In genomic region chr4:2330119-2331042, GRCh38 we compare ENCODE assay signal across 12 cellular contexts.
DNase-seq lines count a peak whose midpoint lies in the region; ATAC-seq and TF ChIP-seq lines count a peak whose summit lies in the region.
"Had no signal": no experiment of that assay in that cellular context is flagged by ENCODE, and none has a peak within 500 bp of the region (broad histone marks: within the 10 kb centered on the region; RNA-seq: fewer than 3 reads in every experiment).

No MANE protein-coding gene starts in this region.

- peak overlapping the region in 1 of 2 experiments; percentile 60 for H3K4ac ChIP-seq in mesenchymal stem cell (ENCODE audit: low read depth in 1 of 2, low read length in 2 of 2)

- no peak overlapping the region for H2AFZ ChIP-seq in mesenchymal stem cell (ENCODE audit: low read depth, low read length)

- H3K4me1 Mint-ChIP-seq in activated CD8-positive, alpha-beta T cell treated with anti-CD3 and anti-CD28 coated beads, Interleukin-2, amount 10 ng/mL, durations not matched to agents 7 days and 5 days (ENCODE audit: low read depth) = no peaks in the 10 kb centered on the region

- no peak overlapping the region for H3K4me3 Mint-ChIP-seq in activated CD8-positive, alpha-beta T cell treated with anti-CD3 and anti-CD28 coated beads, Interleukin-2, amount 10 ng/mL, durations not matched to agents 7 days and 5 days
- H3K4me3 Mint-ChIP-seq: activated B cell treated with CpG ODN at 0.5 μM for 24 hours; activated naive CD8-positive, alpha-beta T cell had no signal

- peaks cover 6% of the 10 kb centered on the region for H3K79me1 ChIP-seq in mesenchymal stem cell (replicated peaks; ENCODE audit: low read length, poor library complexity, severe bottlenecking)

- ATAC-seq in HG02852 (IDR thresholded peaks at IDR 0.05; ENCODE audit: unreplicated experiment) = no peak
- ATAC-seq in GM18502 (IDR thresholded peaks at IDR 0.05; ENCODE audit: poor library complexity, unreplicated experiment) = no peak
- ATAC-seq in GM21576 (IDR thresholded peaks at IDR 0.05; ENCODE audit: unreplicated experiment) = no peak
- no peak for ATAC-seq in activated CD8-positive, alpha-beta T cell treated with anti-CD3 and anti-CD28 coated beads, Interleukin-2, amount 10 ng/mL, durations not matched to agents 7 days and 5 days

- H2BK120ac ChIP-seq in mesenchymal stem cell (ENCODE audit: low read depth, low read length) = no peak overlapping the region

- H3K27ac Mint-ChIP-seq in activated CD8-positive, alpha-beta T cell treated with anti-CD3 and anti-CD28 coated beads, Interleukin-2, amount 10 ng/mL, durations not matched to agents 7 days and 5 days = no peak overlapping the region
- H3K27ac Mint-ChIP-seq: activated B cell treated with CpG ODN at 0.5 μM for 24 hours; activated naive CD8-positive, alpha-beta T cell had no signal

- peak overlapping the region; percentile 62 for H2AK5ac ChIP-seq in mesenchymal stem cell (ENCODE audit: low read length, severe bottlenecking)

- no peaks in the 10 kb centered on the region for H3K27me3 ChIP-seq in mesenchymal stem cell (ENCODE audit: control insufficient read depth in 1 of 2, insufficient read depth in 1 of 2, low read length in 2 of 2)

- H3K9ac ChIP-seq in mesenchymal stem cell (ENCODE audit: low read length) = no peak overlapping the region

- peak overlapping the region; percentile 21 for H4K8ac ChIP-seq in mesenchymal stem cell (ENCODE audit: low read length)

- H2BK5ac ChIP-seq in mesenchymal stem cell (ENCODE audit: low read depth, low read length, poor library complexity, severe bottlenecking) = no peak overlapping the region

- H3K4me3 ChIP-seq in NB4 (ENCODE audit: low read depth, low read length) (peak overlapping the region; percentile 13), cardiac fibroblast (replicated peaks in 1 of 2; ENCODE audit: low read depth in 2 of 2, low read length in 2 of 2) (no peak overlapping the region), mesenchymal stem cell (ENCODE audit: insufficient read depth in 1 of 2, low read depth in 1 of 2, low read length in 2 of 2) (no peak overlapping the region)

- peak overlapping the region in 1 of 2 experiments; percentile 95 for H3K14ac ChIP-seq in mesenchymal stem cell (ENCODE audit: low read length in 2 of 2)

- no peak for TF ChIP-seq CTCF in NB4 (IDR thresholded peaks at IDR 0.05; ENCODE audit: low read depth, low read length)
- TF ChIP-seq CTCF in cardiac fibroblast (IDR thresholded peaks at IDR 0.05; ENCODE audit: low read depth, low read length) = peak; percentile 15

- H3K36me3 Mint-ChIP-seq in activated CD8-positive, alpha-beta T cell treated with anti-CD3 and anti-CD28 coated beads, Interleukin-2, amount 10 ng/mL, durations not matched to agents 7 days and 5 days (ENCODE audit: low read depth) = peaks cover 2% of the 10 kb centered on the region

- H3K18ac ChIP-seq in mesenchymal stem cell (ENCODE audit: low read depth in 1 of 2, low read length in 2 of 2) = peak overlapping the region; percentile 26 to 95

- peak; percentile 95 for DNase-seq in EH (ENCODE audit: low read depth)
- DNase-seq in NB4 (ENCODE audit: low read depth) = peak; percentile 99
- peak; percentile 82 to 94 for DNase-seq in cardiac fibroblast (ENCODE audit: low read depth in 2 of 2)
- DNase-seq in mesenchymal stem cell = peak; percentile 95
- no peak for DNase-seq in activated CD8-positive, alpha-beta T cell treated with anti-CD3 and anti-CD28 coated beads, Interleukin-2, amount 10 ng/mL, durations not matched to agents 7 days and 5 days
- DNase-seq: activated B cell treated with CpG ODN at 0.5 μM for 24 hours, NCI-H510A, occipital lobe had no signal

- CTCF ChIA-PET in activated CD8-positive, alpha-beta T cell treated with anti-CD3 and anti-CD28 coated beads, Interleukin-2, amount 10 ng/mL, durations not matched to agents 7 days and 5 days (lab: Charles Lee) = no interaction called here

- POLR2A ChIA-PET in activated CD8-positive, alpha-beta T cell treated with anti-CD3 and anti-CD28 coated beads, Interleukin-2, amount 10 ng/mL, durations not matched to agents 7 days and 5 days (lab: Charles Lee) = no interaction called here

- peak overlapping the region; percentile 85 for H4K91ac ChIP-seq in mesenchymal stem cell (ENCODE audit: low read length)

- peak overlapping the region; percentile 26 for H3K4me2 ChIP-seq in mesenchymal stem cell (ENCODE audit: low read length, poor library complexity, severe bottlenecking)

- peaks cover 13% of the 10 kb centered on the region for H3K9me3 ChIP-seq in mesenchymal stem cell (ENCODE audit: control insufficient read depth, low read length)

- no peaks in the 10 kb centered on the region for H3K9me3 Mint-ChIP-seq in activated CD8-positive, alpha-beta T cell treated with anti-CD3 and anti-CD28 coated beads, Interleukin-2, amount 10 ng/mL, durations not matched to agents 7 days and 5 days (ENCODE audit: insufficient read depth)

- H2BK15ac ChIP-seq in mesenchymal stem cell (ENCODE audit: low read depth, poor library complexity, severe bottlenecking) = no peak overlapping the region

- H3K27ac ChIP-seq in mesenchymal stem cell (ENCODE audit: low read length, poor library complexity, severe bottlenecking) = no peak overlapping the region

- peak overlapping the region; percentile 20 to 96 for H2BK12ac ChIP-seq in mesenchymal stem cell (ENCODE audit: low read length in 2 of 2)

- peaks cover 3% of the 10 kb centered on the region for H3K27me3 Mint-ChIP-seq in activated CD8-positive, alpha-beta T cell treated with anti-CD3 and anti-CD28 coated beads, Interleukin-2, amount 10 ng/mL, durations not matched to agents 7 days and 5 days (ENCODE audit: low read depth)
- H3K27me3 Mint-ChIP-seq: activated naive CD8-positive, alpha-beta T cell had no signal

- no peak for TF ChIP-seq POLR2A in NB4 (IDR thresholded peaks at IDR 0.05; ENCODE audit: extremely low read depth, insufficient read length)

- WGBS in mesenchymal stem cell = 51% methylated on average over 19 of the region's 19 CpGs

- peaks cover 11 to 43% of the 10 kb centered on the region in 2 experiments for H3K36me3 ChIP-seq in mesenchymal stem cell (ENCODE audit: control insufficient read depth in 1 of 2, insufficient read depth in 2 of 2, low read depth in 1 of 2, low read length in 2 of 2)

- no peak overlapping the region for H3K23ac ChIP-seq in mesenchymal stem cell (ENCODE audit: low read length in 2 of 2)

- H3K4me1 ChIP-seq in mesenchymal stem cell (ENCODE audit: control insufficient read depth, insufficient read depth, low read depth, low read length) = peaks cover 32% of the 10 kb centered on the region
